Comparison of ENCODE assay signal across 18 cellular contexts in the genomic region with DNA sequence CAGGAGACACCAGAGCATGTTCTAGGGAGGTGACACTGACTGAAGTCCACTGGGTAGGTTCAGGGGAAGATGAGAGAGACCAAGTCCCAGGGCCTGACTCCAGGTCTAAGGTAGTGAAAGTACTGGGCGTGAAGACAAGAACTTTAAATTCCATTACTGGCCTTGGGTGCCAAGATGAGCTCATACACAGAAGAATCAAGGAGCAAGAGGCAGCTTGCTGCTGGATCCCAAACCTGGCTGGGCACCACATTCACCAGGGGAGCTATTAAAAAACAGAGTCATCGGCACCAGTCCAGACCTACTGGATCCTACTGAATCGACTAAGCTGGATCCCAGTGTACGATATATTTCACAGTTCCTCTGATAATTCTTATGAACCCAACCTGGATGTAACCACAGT. TPM values are rescaled to one million over a fixed set of nuclear protein-coding genes. Genes with fewer than 3 reads are reported as not detected.
A peak's percentile ranks its signal among the peaks of the same experiment; 100 is the strongest.
DNase-seq lines count a peak whose midpoint lies in the region; ATAC-seq and TF ChIP-seq lines count a peak whose summit lies in the region.
"Had no signal": no experiment of that assay in that cellular context is flagged by ENCODE, and none has a peak within 500 bp of the region (broad histone marks: within the 10 kb centered on the region; RNA-seq: fewer than 3 reads in every experiment).

No MANE protein-coding gene starts in this region.

- no peak for TF ChIP-seq CTCF in RWPE2 (IDR thresholded peaks at IDR 0.05; ENCODE audit: poor library complexity, severe bottlenecking)
- TF ChIP-seq CTCF in neutrophil (IDR thresholded peaks at IDR 0.05), result no peak

- H3K4me3 ChIP-seq in RWPE2 (ENCODE audit: severe bottlenecking) (no peak overlapping the region), neutrophil (ENCODE audit: low read depth in 1 of 2, low read length in 1 of 2) (no peak overlapping the region)
- H3K4me3 ChIP-seq: HAP-1 had no signal

- no peak for DNase-seq in RWPE2 (ENCODE audit: low spot score)
- DNase-seq in HPDE6-E6E7 (ENCODE audit: extremely low spot score), result no peak
- no peak for DNase-seq in GDM1 (lab: John Stamatoyannopoulos, UW)
- no peak for DNase-seq in inferior parietal cortex (ENCODE audit: extremely low spot score)
- DNase-seq: ACHN, AML-193, Kasumi-1, NCI-H1105, NCI-H2081, NCI-H510A treated with DMSO at 0.1 percent for 48 hours, NCI-H774, OCI-M1 had no signal

- H3K4me1 ChIP-seq in RWPE2 (ENCODE audit: insufficient read depth, poor library complexity, severe bottlenecking), result peaks cover 28% of the 10 kb centered on the region
- H3K4me1 ChIP-seq in neutrophil (ENCODE audit: control insufficient read depth in 1 of 2, insufficient read depth in 1 of 2, low read depth in 1 of 2, low read length in 1 of 2), result peaks cover 44 to 50% of the 10 kb centered on the region in 2 experiments
- H3K4me1 ChIP-seq: HAP-1 had no signal

- H3K27ac ChIP-seq in RWPE2 (ENCODE audit: poor library complexity, severe bottlenecking), result peak overlapping the region; percentile 46
- H3K27ac ChIP-seq in neutrophil, result peak overlapping the region; percentile 33
- H3K27ac ChIP-seq: C4-2B, HL-60 had no signal

- peak; percentile 56 for ATAC-seq in RWPE2 (ENCODE audit: low read depth)
- ATAC-seq in esophagus mucosa, result peak; percentile 55
- ATAC-seq in GM21528 (IDR thresholded peaks at IDR 0.05; ENCODE audit: low FRiP score, unreplicated experiment), result no peak

- H3K9me3 ChIP-seq in RWPE2 (ENCODE audit: severe bottlenecking) (no peaks in the 10 kb centered on the region), neutrophil (no peaks in the 10 kb centered on the region)
- H3K9me3 ChIP-seq: HAP-1 had no signal

- H3K36me3 ChIP-seq in RWPE2 (ENCODE audit: low read depth) (peaks cover 23% of the 10 kb centered on the region), neutrophil (no peaks in the 10 kb centered on the region)
- H3K36me3 ChIP-seq: HAP-1 had no signal

- no peaks in the 10 kb centered on the region for H3K27me3 ChIP-seq in RWPE2 (ENCODE audit: insufficient read depth, poor library complexity, severe bottlenecking)
- H3K27me3 ChIP-seq in neutrophil, result no peaks in the 10 kb centered on the region

RNA-seq across cellular contexts. Expression of a gene that starts 42.1 kb away (rescaled TPM):
- total RNA-seq in esophagus mucosa, result 30.0 TPM
